In the genomic region with DNA sequence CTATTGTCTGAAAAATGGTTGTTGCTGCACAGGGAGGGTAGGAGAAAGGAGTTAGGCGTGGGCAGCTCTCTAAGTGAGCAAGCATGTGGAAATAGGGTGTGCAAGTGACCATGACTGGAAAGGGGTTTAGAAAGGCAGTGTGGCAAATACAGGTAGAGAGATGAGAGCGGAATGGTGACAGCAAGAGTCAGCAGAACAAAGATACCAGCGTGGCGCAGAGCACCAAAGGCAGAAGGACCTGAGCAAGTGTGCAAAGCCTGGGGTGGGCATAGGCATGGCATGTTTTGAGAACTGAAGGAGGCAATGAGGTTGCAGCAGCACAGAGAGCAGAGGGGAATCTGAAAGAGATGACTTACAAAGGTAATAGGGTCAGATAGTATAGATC, we compare ENCODE assay signal across 1 cellular context.
TF ChIP-seq lines count a peak whose summit lies in the region.

No MANE protein-coding gene starts in this region.

TF ChIP-seq in WTC11, 78 proteins besides CTCF, POLR2A, EP300 and RAD21 (continued from another document):
- TF ChIP-seq, protein P1, sequence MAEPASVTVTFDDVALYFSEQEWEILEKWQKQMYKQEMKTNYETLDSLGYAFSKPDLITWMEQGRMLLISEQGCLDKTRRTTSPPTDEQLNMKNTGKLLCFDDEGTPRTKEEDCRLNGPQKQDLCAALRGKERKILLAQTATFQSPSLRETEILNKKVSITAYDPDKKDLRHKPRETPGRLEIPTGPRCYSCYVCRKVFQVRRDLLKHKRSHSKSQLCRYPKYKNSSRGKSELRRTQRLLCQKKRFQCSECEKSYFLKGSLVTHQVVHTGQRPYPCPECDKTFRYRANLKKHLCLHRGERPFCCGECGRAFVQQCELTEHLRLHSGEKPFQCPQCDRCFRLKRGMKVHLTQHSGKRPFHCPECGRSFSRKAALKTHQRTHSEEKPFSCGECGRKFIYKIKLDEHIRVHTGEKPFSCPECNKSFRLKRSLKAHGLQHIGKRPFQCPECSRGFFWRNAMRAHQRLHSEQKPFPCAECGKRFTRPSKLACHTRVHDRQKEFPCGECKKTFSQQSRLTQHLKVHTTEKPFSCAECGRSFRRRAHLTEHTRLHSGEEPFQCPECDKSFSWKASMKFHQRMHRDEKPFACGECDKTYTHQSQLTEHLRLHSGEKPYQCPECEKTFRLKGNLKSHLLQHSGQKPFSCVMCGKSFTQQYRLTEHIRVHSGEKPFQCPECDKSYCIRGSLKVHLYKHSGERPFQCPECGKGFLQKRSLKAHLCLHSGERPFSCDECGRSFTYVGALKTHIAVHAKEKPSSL (CRISPR knock-in tag; conservative IDR thresholded peaks at IDR 0.05) = no peak
TF ChIP-seq in WTC11: peak in this region for 0.
